9 cellular contexts compared by ENCODE assay signal in the genomic region with DNA sequence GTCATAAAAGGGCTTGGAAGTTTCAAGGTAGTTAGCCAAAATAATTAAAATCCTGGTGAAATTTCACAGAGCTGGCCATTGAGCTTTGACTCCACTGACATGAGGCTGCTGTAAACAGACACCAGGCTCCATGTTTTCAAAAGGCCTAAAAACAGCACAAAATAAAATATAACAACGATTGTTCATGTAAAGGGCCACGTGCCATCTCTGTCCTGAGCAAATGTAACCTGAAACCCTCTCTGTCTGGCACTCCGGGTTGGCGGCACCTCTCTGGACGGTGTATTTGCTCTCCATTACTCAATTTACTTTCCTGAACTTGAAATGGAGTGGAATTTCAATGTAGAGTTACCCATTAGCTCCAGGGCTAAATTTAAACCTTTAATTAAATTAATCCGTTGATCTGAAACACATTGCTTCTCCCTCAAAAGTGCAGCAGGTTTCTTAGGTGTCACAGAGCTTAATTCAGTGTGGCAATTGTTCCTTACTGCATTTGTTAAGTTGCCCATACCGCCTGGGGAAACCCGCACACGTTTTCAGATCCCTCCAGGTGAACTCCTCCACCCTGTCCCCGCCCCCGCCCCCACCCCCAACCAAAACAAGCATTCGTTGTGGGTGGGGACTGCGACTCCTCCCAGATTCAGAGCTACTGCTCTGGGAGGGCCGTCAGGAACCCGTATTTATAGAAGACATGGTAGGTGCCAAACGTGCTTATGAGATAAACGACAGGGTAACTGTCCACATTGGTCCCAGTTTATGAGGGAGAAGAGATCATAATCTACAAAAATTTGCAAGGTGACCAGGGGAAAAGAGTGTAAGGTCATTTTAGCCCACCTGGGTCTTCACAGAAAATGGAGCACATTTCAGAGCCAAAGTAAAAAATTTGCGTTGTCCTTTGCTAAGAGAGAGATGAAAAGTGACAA. TPM values are rescaled to one million over a fixed set of nuclear protein-coding genes. Genes with fewer than 3 reads are reported as not detected.
DNase-seq lines count a peak whose midpoint lies in the region; ATAC-seq, FAIRE-seq and TF ChIP-seq lines count a peak whose summit lies in the region.
"Had no signal": no experiment of that assay in that cellular context is flagged by ENCODE, and none has a peak within 500 bp of the region (broad histone marks: within the 10 kb centered on the region; RNA-seq: fewer than 3 reads in every experiment).

No MANE protein-coding gene starts in this region.

- H3K27ac ChIP-seq in DOHH2 (ENCODE audit: low read depth, low read length): peak overlapping the region; percentile 34
- H3K27ac ChIP-seq in VCaP: peak overlapping the region; percentile 98
- peak overlapping the region; percentile 42 to 82 (median 64) for H3K27ac ChIP-seq in pancreas

- H3K9me2 ChIP-seq in DOHH2 (replicated peaks; ENCODE audit: control insufficient read depth, low read length): no peaks in the 10 kb centered on the region

- ATAC-seq in GM21737 (IDR thresholded peaks at IDR 0.05; ENCODE audit: unreplicated experiment) (peak; percentile 41), pancreas (peak; percentile 65 to 79 (median 68)), HG02970 (IDR thresholded peaks at IDR 0.05; ENCODE audit: low FRiP score, unreplicated experiment) (no peak)

- H3K27me3 ChIP-seq in DOHH2 (ENCODE audit: control insufficient read depth, low read length) (peaks cover 36% of the 10 kb centered on the region), pancreas (no peaks in the 10 kb centered on the region)

- H3K4me2 ChIP-seq in DOHH2 (ENCODE audit: low read length): peak overlapping the region; percentile 61

- no peak for TF ChIP-seq CTCF in DOHH2 (IDR thresholded peaks at IDR 0.05; ENCODE audit: low read depth, low read length, poor library complexity, severe bottlenecking)
- no peak for TF ChIP-seq CTCF in VCaP (conservative IDR thresholded peaks at IDR 0.05)
- TF ChIP-seq CTCF in epithelial cell of esophagus (IDR thresholded peaks at IDR 0.05; ENCODE audit: insufficient read depth, low read depth, low read length, missing control alignments): no peak
- no peak for TF ChIP-seq CTCF in pancreas (IDR thresholded peaks at IDR 0.05)

- DNase-seq in NCI-H1105 treated with DMSO at 0.1 percent for 48 hours (lab: John Stamatoyannopoulos, UW) (peak; percentile 97), epithelial cell of esophagus (ENCODE audit: low read depth) (peak; percentile 33), pancreas (peak in 4 of 6 donors; percentile 58 to 75 (median 65)), Ammon's horn (ENCODE audit: low spot score) (no peak)

- H4K20me1 ChIP-seq in DOHH2 (ENCODE audit: control insufficient read depth, insufficient read depth, low read depth, low read length): no peaks in the 10 kb centered on the region

- peaks cover 8% of the 10 kb centered on the region for H3F3A ChIP-seq in DOHH2 (ENCODE audit: control insufficient read depth, insufficient read depth)

- H3K4me1 ChIP-seq in DOHH2 (ENCODE audit: control insufficient read depth, low read length) (peaks cover 40% of the 10 kb centered on the region), pancreas (peaks cover 0 to 27% (median 6%) of the 10 kb centered on the region in 3 donors)

- intact Hi-C loops in pancreas (cut with DNase I): loop anchor here in 1 of 3 donors (10.0 kb wide), 1 partner anchor 241 kb away; no protein-coding TSS in a partner anchor

- H3K4me3 ChIP-seq in DOHH2 (ENCODE audit: low read length) (peak overlapping the region; percentile 75), epithelial cell of esophagus (ENCODE audit: low read length) (no peak overlapping the region), pancreas (peak overlapping the region in 2 of 4 donors; percentile 47 to 73)

- no peaks in the 10 kb centered on the region for H3K79me2 ChIP-seq in DOHH2 (ENCODE audit: control insufficient read depth, low read length)

- FAIRE-seq in pancreas (lab: Jason Lieb, UNC): no peak
- FAIRE-seq: TTC549 had no signal

- no peaks in the 10 kb centered on the region for H3K36me3 ChIP-seq in DOHH2 (ENCODE audit: control insufficient read depth, low read length)
- no peaks in the 10 kb centered on the region for H3K36me3 ChIP-seq in pancreas

- H3K9me3 ChIP-seq in DOHH2 (ENCODE audit: control insufficient read depth, insufficient read depth, low read length) (no peaks in the 10 kb centered on the region), pancreas (no peaks in the 10 kb centered on the region)

- 8 to 11% methylated on average over 18 of the region's 18 CpGs for WGBS in pancreas, 2 donors

RNA-seq across cellular contexts. Expression of gene CABLES1, which starts 1.2 kb away (rescaled TPM):
- 1 to 10 TPM; 2.8 to 5.7 (median 3.7) TPM for total RNA-seq in pancreas
- polyA plus RNA-seq in pancreas: 1 to 10 TPM; 2.0 to 3.0 TPM

Comparison
In these comparisons a context has a peak if more than half of its experiments do, and no peak if none do; other contexts are left out.
1. H3K27ac ChIP-seq: peak in every context shown above with its lines; median percentile 98 in VCaP; 64 in pancreas; 34 in DOHH2.